ENCODE assay signal across 8 cellular contexts in genomic region chr1:168178638-168179410, GRCh38. TPM values are rescaled to one million over a fixed set of nuclear protein-coding genes. Genes with fewer than 3 reads are reported as not detected.
DNase-seq lines count a peak whose midpoint lies in the region; FAIRE-seq and TF ChIP-seq lines count a peak whose summit lies in the region.

Gene TIPRL, plus strand, starts transcription at chr1:168178962. Its CDS starts 116 bp downstream, at chr1:168179078.

- H3K4me3 Mint-ChIP-seq in H9, result no peak within 1 kb of the TSS

- peak; percentile 78 for TF ChIP-seq CTCF in H9 (conservative IDR thresholded peaks at IDR 0.05)
- peak; percentile 56 for TF ChIP-seq CTCF in fibroblast of villous mesenchyme (IDR thresholded peaks at IDR 0.05; ENCODE audit: insufficient read depth, low read depth, low read length)
- TF ChIP-seq CTCF in neural cell (IDR thresholded peaks at IDR 0.05; ENCODE audit: poor library complexity, severe bottlenecking), result peak; percentile 84

- H2AK5ac ChIP-seq in H9 (ENCODE audit: insufficient read length, low read length), result no peak within 1 kb of the TSS

- peak; percentile 58 for TF ChIP-seq RAD21 in neural cell (conservative IDR thresholded peaks at IDR 0.05)

- H3K9me2 ChIP-seq in neural cell (ENCODE audit: insufficient read depth, low read length), result no peaks in the 10 kb centered on the region

- H3K27me3 Mint-ChIP-seq in H9 (ENCODE audit: low read depth), result no peaks in the 10 kb centered on the region

- peak within 1 kb of the TSS; percentile 80 for H3K4me2 ChIP-seq in H9 (ENCODE audit: insufficient read depth, insufficient read length, low read length)
- peak within 1 kb of the TSS; percentile 93 for H3K4me2 ChIP-seq in neural cell (ENCODE audit: low read length)

- no peak within 1 kb of the TSS; the same call in 1 of the 2 replicates for H2BK15ac ChIP-seq in H9 (ENCODE audit: low read depth, low read length)

- no peak within 1 kb of the TSS for H2BK12ac ChIP-seq in H9 (ENCODE audit: insufficient read length, low read depth, low read length)

- H4K20me1 ChIP-seq in H9 (ENCODE audit: control insufficient read depth, insufficient read depth, insufficient read length) (no peaks in the 10 kb centered on the region), neural cell (ENCODE audit: insufficient read depth) (no peaks in the 10 kb centered on the region)

- H3K4me3 ChIP-seq in fibroblast of villous mesenchyme (ENCODE audit: low read depth, low read length) (peak within 1 kb of the TSS; percentile 99), neural cell (ENCODE audit: low read length) (peak within 1 kb of the TSS; percentile 76), stomach smooth muscle (ENCODE audit: low read length in 2 of 2) (peak within 1 kb of the TSS; percentile 54 to 97)

- H3K23ac ChIP-seq in H9 (ENCODE audit: insufficient read length, low read depth, low read length), result no peak within 1 kb of the TSS

- no peak within 1 kb of the TSS for H4K8ac ChIP-seq in H9 (replicated peaks; ENCODE audit: insufficient read length, low read depth, low read length)

- peak; percentile 61 for TF ChIP-seq EP300 in neural cell (conservative IDR thresholded peaks at IDR 0.05; ENCODE audit: poor library complexity, severe bottlenecking)

- no peak within 1 kb of the TSS for H2BK120ac ChIP-seq in H9 (ENCODE audit: low read depth, low read length, poor library complexity, severe bottlenecking)

- H3T11ph ChIP-seq in H9 (ENCODE audit: low read length), result no peak within 1 kb of the TSS

- no peak within 1 kb of the TSS for H2BK5ac ChIP-seq in H9 (ENCODE audit: insufficient read length, low read length)

- no CpG with 5 or more reads among the region's 56 CpGs for WGBS in H9 (ENCODE audit: extremely low coverage, insufficient read length, low lambda C conversion rate)

- peaks cover 1 to 2% of the 10 kb centered on the region in 2 experiments; a peak in 3 of 4 replicates for H3K4me1 Mint-ChIP-seq in H9

- peak within 1 kb of the TSS in 1 of 3 experiments; percentile 39; a peak in 1 of 7 replicates for H3K27ac Mint-ChIP-seq in H9

- peak within 1 kb of the TSS; percentile 67; the same call in 1 of the 2 replicates for H3K14ac ChIP-seq in H9 (ENCODE audit: insufficient read depth, low read length)

- H3K79me1 ChIP-seq in H9 (ENCODE audit: insufficient read depth, low read depth, low read length, poor library complexity, severe bottlenecking), result no peaks in the 10 kb centered on the region

- H3K79me2 ChIP-seq in H9 (ENCODE audit: insufficient read depth, low read length) (no peaks in the 10 kb centered on the region), neural cell (replicated peaks; ENCODE audit: insufficient read depth, low read length) (peaks cover 26% of the 10 kb centered on the region)

- H4K5ac ChIP-seq in H9 (ENCODE audit: insufficient read length, low read depth, low read length), result peak within 1 kb of the TSS; percentile 2

- peak within 1 kb of the TSS; percentile 78 for H3K9ac ChIP-seq in H9 (ENCODE audit: extremely low read depth, insufficient read length, low read length)
- peak within 1 kb of the TSS; percentile 84 for H3K9ac ChIP-seq in neural cell (ENCODE audit: low read length)
- H3K9ac ChIP-seq in stomach smooth muscle (ENCODE audit: low read length in 2 of 2), result peak within 1 kb of the TSS; percentile 65 to 96

- H2BK20ac ChIP-seq in H9 (ENCODE audit: low read depth, low read length, poor library complexity, severe bottlenecking), result no peak within 1 kb of the TSS

- peak within 1 kb of the TSS; percentile 47 for H3K18ac ChIP-seq in H9 (ENCODE audit: insufficient read length, low read depth, low read length)

- H3K27ac ChIP-seq in H9 (ENCODE audit: insufficient read length, low read depth, low read length), result peak within 1 kb of the TSS; percentile 14
- peak within 1 kb of the TSS; percentile 92 for H3K27ac ChIP-seq in neural cell (ENCODE audit: low read length)
- H3K27ac ChIP-seq in stomach smooth muscle (ENCODE audit: low read length), result peak within 1 kb of the TSS; percentile 85

- no peak within 1 kb of the TSS; the same call in 1 of the 2 replicates for H3K4ac ChIP-seq in H9 (ENCODE audit: low read depth, low read length)

- DNase-seq in H9 (peak; percentile 98), M059J (ENCODE audit: low read depth) (peak; percentile 99), SHP77 (lab: John Stamatoyannopoulos, UW) (peak; percentile 98), fibroblast of villous mesenchyme (ENCODE audit: low read depth) (peak; percentile 99)
- peak; percentile 97 for DNase-seq in activated effector memory CD4-positive, alpha-beta T cell treated with anti-CD3 and anti-CD28 coated beads, Interleukin-2, amount 50 U/mL, for 16 hours

- FAIRE-seq in G401.6 (lab: Jason Lieb, UNC), result peak; percentile 98

- H3K36me3 ChIP-seq in neural cell (ENCODE audit: insufficient read depth, low read length) (no peaks in the 10 kb centered on the region), stomach smooth muscle (ENCODE audit: control insufficient read depth in 2 of 2, insufficient read depth in 2 of 2, low read length in 2 of 2) (no peaks in the 10 kb centered on the region)

- no peak within 1 kb of the TSS for H3K56ac ChIP-seq in H9 (ENCODE audit: insufficient read length, low read depth, low read length)

- H3K4me1 ChIP-seq in H9 (ENCODE audit: insufficient read depth, low read length), result 0 out of 2 replicates have a peak, but pooled peaks cover 2% of the 10 kb centered on the region
- H3K4me1 ChIP-seq in stomach smooth muscle (ENCODE audit: control insufficient read depth, insufficient read depth, low read length), result peaks cover 7% of the 10 kb centered on the region

- peaks cover 6% of the 10 kb centered on the region for H3K23me2 ChIP-seq in H9 (ENCODE audit: insufficient read length, low read depth, low read length, poor library complexity, severe bottlenecking)

- no peak within 1 kb of the TSS for H4K91ac ChIP-seq in H9 (ENCODE audit: insufficient read length, low read depth, low read length)

- H3K27me3 ChIP-seq in H9 (ENCODE audit: insufficient read depth, low read length), result no peaks in the 10 kb centered on the region
- no peaks in the 10 kb centered on the region for H3K27me3 ChIP-seq in neural cell (ENCODE audit: insufficient read depth, low read depth, low read length)
- H3K27me3 ChIP-seq in stomach smooth muscle (ENCODE audit: control insufficient read depth in 1 of 2, insufficient read depth in 2 of 2, low read length in 2 of 2), result no peaks in the 10 kb centered on the region

- no peaks in the 10 kb centered on the region for H3K36me3 Mint-ChIP-seq in H9 (ENCODE audit: insufficient read depth in 1 of 3, low read depth in 3 of 3)

- H3K9me3 Mint-ChIP-seq in H9, result peaks cover 0 to 3% of the 10 kb centered on the region in 2 experiments; a peak in 1 of 5 replicates

- H2AFZ ChIP-seq in H9 (ENCODE audit: low read length) (peak within 1 kb of the TSS; percentile 71), neural cell (ENCODE audit: low read depth, low read length) (peak within 1 kb of the TSS; percentile 86)

- H3K9me3 ChIP-seq in H9 (ENCODE audit: control insufficient read depth, low read depth, low read length) (no peaks in the 10 kb centered on the region), neural cell (ENCODE audit: low read length) (no peaks in the 10 kb centered on the region), stomach smooth muscle (ENCODE audit: control insufficient read depth in 2 of 2, low read length in 2 of 2) (no peaks in the 10 kb centered on the region)

- no peaks in the 10 kb centered on the region for H3F3A ChIP-seq in neural cell (ENCODE audit: insufficient read depth, low read length, poor library complexity, severe bottlenecking)

TF ChIP-seq in neural cell, 6 proteins besides CTCF, POLR2A, EP300 and RAD21:
- TF ChIP-seq SMC3 (conservative IDR thresholded peaks at IDR 0.05; ENCODE audit: poor library complexity) (peak; percentile 59), EZH2 (IDR thresholded peaks at IDR 0.05; ENCODE audit: borderline replicate concordance, insufficient read depth, low read length, poor library complexity, severe bottlenecking) (no peak), TAF1 (IDR thresholded peaks at IDR 0.05; ENCODE audit: low read depth) (peak; percentile 88), MXI1 (conservative IDR thresholded peaks at IDR 0.05; ENCODE audit: poor library complexity, severe bottlenecking) (peak; percentile 61), REST (IDR thresholded peaks at IDR 0.05; ENCODE audit: borderline replicate concordance) (peak; percentile 66), POLR2AphosphoS5 (IDR thresholded peaks at IDR 0.05) (peak; percentile 73)
TF ChIP-seq in neural cell: peak in this region for 5.

RNA-seq across cellular contexts. Expression of gene TIPRL, which starts in this region (rescaled TPM):
- total RNA-seq in H9 (2021), result 24.0 and 24.4 TPM in 2 replicates
- 41.7 and 65.9 TPM in 2 replicates for total RNA-seq in M059J (2014; rRNA removed; shearing (Covaris generic))
- 28.7 and 45.3 TPM in 2 replicates for total RNA-seq in fibroblast of villous mesenchyme
- polyA plus RNA-seq in neural cell, result 98.1 and 131 TPM in 2 replicates
- 92.3 and 106 TPM in 2 replicates for polyA minus RNA-seq in neural cell

Comparison
In these comparisons a context has a peak if more than half of its experiments do, and no peak if none do; other contexts are left out.
1. Peak in every context shown above with its lines: DNase-seq, H3K4me3 ChIP-seq and H3K27ac ChIP-seq.
2. H3K27ac ChIP-seq: peak in every context shown above with its lines; median percentile 92 in neural cell; 85 in stomach smooth muscle; 14 in H9.